19 cellular contexts compared by ENCODE assay signal in the genomic region with DNA sequence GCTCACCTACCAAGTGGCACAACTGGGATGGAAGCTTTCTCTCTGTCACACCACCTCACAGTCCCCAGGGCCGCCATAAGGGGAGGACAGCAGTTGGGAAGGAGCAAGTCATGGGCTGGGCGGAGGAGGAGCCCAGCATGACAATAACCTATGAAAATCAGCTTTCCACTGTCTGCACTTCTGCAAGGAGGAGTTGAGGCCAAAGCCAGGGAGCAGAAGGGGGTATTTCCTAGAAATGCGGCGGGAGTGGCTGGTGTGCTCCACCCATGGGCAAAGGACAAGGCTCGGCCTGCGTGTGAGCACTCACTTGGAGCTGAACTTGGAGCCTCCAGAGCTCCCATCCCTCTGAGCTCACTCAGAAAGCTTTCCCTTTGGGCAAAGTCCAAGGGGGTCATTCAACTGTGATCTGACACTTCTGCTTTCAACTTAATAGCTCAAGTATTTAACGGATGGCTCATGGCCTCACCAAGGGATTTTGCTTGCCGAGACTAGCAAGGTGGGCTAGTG. TPM values are rescaled to one million over a fixed set of nuclear protein-coding genes. Genes with fewer than 3 reads are reported as not detected.
A peak's percentile ranks its signal among the peaks of the same experiment; 100 is the strongest.
DNase-seq lines count a peak whose midpoint lies in the region; ATAC-seq, FAIRE-seq and TF ChIP-seq lines count a peak whose summit lies in the region.
"Had no signal": no experiment of that assay in that cellular context is flagged by ENCODE, and none has a peak within 500 bp of the region (broad histone marks: within the 10 kb centered on the region; RNA-seq: fewer than 3 reads in every experiment).

No MANE protein-coding gene starts in this region.

- no peaks in the 10 kb centered on the region for H3K36me3 Mint-ChIP-seq in osteocyte (ENCODE audit: unreplicated experiment)
- H3K36me3 Mint-ChIP-seq: CD14-positive monocyte had no signal

- no peak overlapping the region for H2AFZ ChIP-seq in keratinocyte (ENCODE audit: control insufficient read depth, low read length)

- no peaks in the 10 kb centered on the region for H3K27me3 ChIP-seq in colonic mucosa
- H3K27me3 ChIP-seq in keratinocyte (ENCODE audit: control insufficient read depth, extremely low read depth, insufficient read depth, low read length): no peaks in the 10 kb centered on the region

- intact Hi-C loops in colonic mucosa (cut with DNase I): loop anchor here (5.0 kb wide), 1 partner anchor 91 kb away; no protein-coding TSS in a partner anchor

- H3K9me1 ChIP-seq in keratinocyte (ENCODE audit: control insufficient read depth, extremely low read depth, insufficient read depth, low read length): no peaks in the 10 kb centered on the region

- H3K79me2 ChIP-seq in keratinocyte (ENCODE audit: control insufficient read depth, insufficient read depth, low read length): no peaks in the 10 kb centered on the region

- no peak overlapping the region for H3K4me2 ChIP-seq in keratinocyte (ENCODE audit: control insufficient read depth, extremely low read depth, insufficient read depth, low read depth, low read length)

- no peak for TF ChIP-seq CTCF in colonic mucosa (IDR thresholded peaks at IDR 0.05)
- TF ChIP-seq CTCF in keratinocyte (optimal IDR thresholded peaks at IDR 0.05 in 1 of 3, IDR thresholded peaks at IDR 0.05 in 1 of 3, conservative IDR thresholded peaks at IDR 0.05 in 1 of 3; ENCODE audit: extremely low read depth in 1 of 3, insufficient read depth in 2 of 3, low read length in 3 of 3): no peak
- TF ChIP-seq CTCF in osteocyte (IDR thresholded peaks at IDR 0.05): no peak

- peak; percentile 40 for DNase-seq in HT-29 (ENCODE audit: low spot score)
- peak; percentile 76 for DNase-seq in colonic mucosa
- DNase-seq in keratinocyte (ENCODE audit: low read depth, low spot score): peak; percentile 45
- peak; percentile 58 for DNase-seq in mucosa of gallbladder (ENCODE audit: low spot score)
- no peak for DNase-seq in osteocyte (ENCODE audit: extremely low spot score, unreplicated experiment)
- no peak for DNase-seq in SW480 (ENCODE audit: low spot score)
- no peak for DNase-seq in activated effector memory CD4-positive, alpha-beta T cell treated with anti-CD3 and anti-CD28 coated beads, Interleukin-2, amount 50 U/mL, for 16 hours
- DNase-seq: COR-L47; H7; IMR-90; NCI-H146; NCI-H2227 treated with DMSO at 0.1 percent for 48 hours; NCI-H526 treated with DMSO at 0.1 percent for 48 hours; NK-92 treated with Interleukin-12 subunit alpha and Interleukin-12 subunit beta, amount 100 ng/mL, for 24 hours; PC-3; Right ventricle myocardium superior had no signal

- ATAC-seq in GM19395 (IDR thresholded peaks at IDR 0.05; ENCODE audit: unreplicated experiment): no peak
- ATAC-seq: PC-3 had no signal

- dilution Hi-C loops in keratinocyte (cut with MboI; ENCODE audit: extremely low pct_ligation_motif_present, low sequenced_read_pairs): no loop called here

- H4K20me1 ChIP-seq in keratinocyte (ENCODE audit: control insufficient read depth, extremely low read depth, insufficient read depth, low read length): no peaks in the 10 kb centered on the region

- H3K36me3 ChIP-seq in colonic mucosa (no peaks in the 10 kb centered on the region), keratinocyte (ENCODE audit: control insufficient read depth in 2 of 2, extremely low read depth in 1 of 2, insufficient read depth in 2 of 2, low read length in 2 of 2) (no peaks in the 10 kb centered on the region)

- no peaks in the 10 kb centered on the region for H3K27me3 Mint-ChIP-seq in osteocyte (ENCODE audit: unreplicated experiment)

- no peak overlapping the region for H3K27ac Mint-ChIP-seq in osteocyte (ENCODE audit: unreplicated experiment)
- H3K27ac Mint-ChIP-seq: CD14-positive monocyte had no signal

- no peaks in the 10 kb centered on the region for H3K9me3 ChIP-seq in colonic mucosa
- no peaks in the 10 kb centered on the region for H3K9me3 ChIP-seq in keratinocyte (ENCODE audit: control insufficient read depth, low read depth, low read length)

- H3K4me1 ChIP-seq in colonic mucosa (no peaks in the 10 kb centered on the region), keratinocyte (ENCODE audit: control insufficient read depth, extremely low read depth, insufficient read depth, low read length) (peaks cover 8% of the 10 kb centered on the region)

- FAIRE-seq in keratinocyte (lab: Jason Lieb, UNC): peak; percentile 17
- FAIRE-seq: A204.1 had no signal

- H3K4me3 Mint-ChIP-seq in osteocyte (ENCODE audit: unreplicated experiment): no peak overlapping the region
- H3K4me3 Mint-ChIP-seq: CD14-positive monocyte had no signal

- H3K9ac ChIP-seq in colonic mucosa (ENCODE audit: low read depth in 2 of 2, low read length in 2 of 2): no peak overlapping the region
- H3K9ac ChIP-seq in keratinocyte (ENCODE audit: control insufficient read depth, extremely low read depth, insufficient read depth, low read length): no peak overlapping the region

- H3K27ac ChIP-seq in colonic mucosa (peak overlapping the region; percentile 57), keratinocyte (ENCODE audit: control insufficient read depth, insufficient read depth, low read length) (peak overlapping the region; percentile 74)

- H3K9me3 Mint-ChIP-seq in osteocyte (ENCODE audit: unreplicated experiment): no peaks in the 10 kb centered on the region

- no peaks in the 10 kb centered on the region for H3K4me1 Mint-ChIP-seq in osteocyte (ENCODE audit: unreplicated experiment)

- H3K4me3 ChIP-seq in colonic mucosa (no peak overlapping the region), keratinocyte (ENCODE audit: control insufficient read depth in 2 of 3, extremely low read depth in 1 of 3, insufficient read depth in 2 of 3, low read depth in 1 of 3, low read length in 3 of 3) (no peak overlapping the region)

RNA-seq across cellular contexts. Expression of a gene that starts 18.5 kb away (rescaled TPM):
- 0.23 and 0.28 TPM in 2 replicates for total RNA-seq in HT-29 (2014; rRNA removed; shearing (Covaris generic))
- 1 to 10 TPM in 1 of 2 donors, under 1 TPM in 1; 0.15 to 2.7 TPM for total RNA-seq in colonic mucosa
- 0.71 to 4.1 TPM (median 1.8 TPM) in 3 replicates for polyA plus RNA-seq in keratinocyte
- not detected for polyA plus RNA-seq in keratinocyte (2011; ENCODE audit: low read depth)
- 0.62 and 0.69 TPM in 2 replicates for polyA plus RNA-seq in keratinocyte (2011; cell fraction: cytosol; rRNA removed)
- 0.51 and 0.60 TPM in 2 replicates for polyA plus RNA-seq in keratinocyte (2011; cell fraction: nucleus; rRNA removed)
- polyA plus RNA-seq in keratinocyte (2012; ENCODE audit: low replicate concordance): 0.24 and 3.8 TPM in 2 replicates
- 1.0 to 5.1 TPM (median 1.2 TPM) in 3 replicates for polyA minus RNA-seq in keratinocyte
- polyA minus RNA-seq in keratinocyte (2011; cell fraction: cytosol; rRNA and poly(A)+ RNA removed): not detected
- polyA minus RNA-seq in keratinocyte (2011; cell fraction: nucleus; rRNA and poly(A)+ RNA removed): 0.23 and 0.42 TPM in 2 replicates
- 0.20 TPM for total RNA-seq in mucosa of gallbladder
- total RNA-seq in osteocyte: 0.38 and 0.39 TPM in 2 replicates
- polyA plus RNA-seq: CD14-positive monocyte had no signal

Comparison
In these comparisons a context has a peak if more than half of its experiments do, and no peak if none do; other contexts are left out.
1. DNase-seq: peak in HT-29 (single experiment), colonic mucosa (single experiment), keratinocyte (single experiment) and mucosa of gallbladder (single experiment); none in osteocyte (single experiment), SW480 (single experiment) and activated effector memory CD4-positive, alpha-beta T cell treated with anti-CD3 and anti-CD28 coated beads, Interleukin-2, amount 50 U/mL, for 16 hours (single experiment).